In the genomic region with DNA sequence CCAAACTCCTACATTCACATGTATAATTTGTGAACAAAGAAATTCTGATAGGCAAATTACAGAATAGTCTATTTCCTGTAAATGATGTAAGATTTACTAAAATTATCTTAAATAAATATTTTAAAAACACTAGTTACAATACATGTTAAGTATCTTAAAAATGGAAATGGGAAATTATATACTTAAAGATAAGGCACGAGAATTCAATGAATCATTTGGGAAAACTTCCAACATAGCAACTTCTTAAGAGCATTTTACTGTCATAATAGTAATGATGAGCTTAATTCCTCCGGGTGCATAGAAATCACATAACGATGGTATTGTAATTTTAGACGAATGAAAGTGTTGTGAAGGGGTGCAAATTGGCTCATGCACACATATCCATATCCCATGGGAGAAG, we compare ENCODE assay signal across 35 cellular contexts.
"Had no signal": no experiment of that assay in that cellular context is flagged by ENCODE, and none has a peak within 500 bp of the region (broad histone marks: within the 10 kb centered on the region; RNA-seq: fewer than 3 reads in every experiment).

No MANE protein-coding gene starts in this region.

- H3K36me3 Mint-ChIP-seq: activated naive CD8-positive, alpha-beta T cell treated with anti-CD3 and anti-CD28 coated beads for 36 hours had no signal

- H3K9me3 ChIP-seq: ascending aorta, body of pancreas, breast epithelium, MG63, Peyer's patch, SJSA1 had no signal

- H3K27ac Mint-ChIP-seq: activated CD8-positive, alpha-beta T cell treated with anti-CD3 and anti-CD28 coated beads for 36 hours; activated naive CD8-positive, alpha-beta T cell treated with anti-CD3 and anti-CD28 coated beads for 36 hours; activated T-cell treated with anti-CD3 and anti-CD28 coated beads, Interleukin-2, amount 50 U/mL, for 72 hours; activated T-helper 17 cell treated with anti-CD3 and anti-CD28 coated beads, Interleukin-2, amount 50 U/mL, for 72 hours had no signal

- DNase-seq: activated CD4-positive, alpha-beta T cell treated with anti-CD3 and anti-CD28 coated beads for 1 hour; activated CD4-positive, alpha-beta T cell treated with anti-CD3 and anti-CD28 coated beads for 48 hours; activated CD4-positive, alpha-beta T cell treated with anti-CD3 and anti-CD28 coated beads, Interleukin-2, amount 50 U/mL, for 4 hours; activated CD4-positive, CD25-positive, alpha-beta regulatory T cell; activated CD8-positive, alpha-beta T cell treated with anti-CD3 and anti-CD28 coated beads for 36 hours; activated effector memory CD4-positive, alpha-beta T cell treated with anti-CD3 and anti-CD28 coated beads, Interleukin-2, amount 50 U/mL, for 16 hours; activated naive CD4-positive, alpha-beta T cell; activated naive CD4-positive, alpha-beta T cell treated with anti-CD3 and anti-CD28 coated beads, Interleukin-2, amount 50 U/mL, for 16 hours; activated naive CD8-positive, alpha-beta T cell treated with anti-CD3 and anti-CD28 coated beads for 36 hours; activated T-cell treated with anti-CD3 and anti-CD28 coated beads, Interleukin-2, amount 50 U/mL, for 1 hour; activated T-cell treated with anti-CD3 and anti-CD28 coated beads, Interleukin-2, amount 50 U/mL, for 72 hours; amygdala; body of pancreas; central memory CD4-positive, alpha-beta T cell; Kasumi-1; KG1; MG63; NCI-H1048; NCI-H1105 treated with DMSO at 0.1 percent for 48 hours; NCI-H1436 treated with DMSO at 0.1 percent for 48 hours; NCI-H1694 treated with DMSO at 0.1 percent for 48 hours; NCI-H2029; NCI-H2107; NCI-H2171; NCI-H510A treated with DMSO at 0.1 percent for 48 hours; PC-3; Peyer's patch; RPMI8226; SHP77 treated with DMSO at 0.1 percent for 48 hours; T1000; WERI-Rb-1 had no signal

- H3K36me3 ChIP-seq: ascending aorta, breast epithelium, MG63, Peyer's patch, SJSA1, WERI-Rb-1 had no signal

- H3K27ac ChIP-seq: ascending aorta, body of pancreas, breast epithelium, Peyer's patch, SJSA1, WERI-Rb-1 had no signal

- H3K4me1 Mint-ChIP-seq: activated naive CD8-positive, alpha-beta T cell treated with anti-CD3 and anti-CD28 coated beads for 36 hours; activated T-helper 17 cell treated with anti-CD3 and anti-CD28 coated beads, Interleukin-2, amount 50 U/mL, for 72 hours had no signal

- H3K4me3 Mint-ChIP-seq: activated CD8-positive, alpha-beta T cell treated with anti-CD3 and anti-CD28 coated beads for 36 hours; activated naive CD8-positive, alpha-beta T cell treated with anti-CD3 and anti-CD28 coated beads for 36 hours; activated T-cell treated with anti-CD3 and anti-CD28 coated beads, Interleukin-2, amount 50 U/mL, for 72 hours; activated T-helper 17 cell treated with anti-CD3 and anti-CD28 coated beads, Interleukin-2, amount 50 U/mL, for 72 hours had no signal

- H3K4me1 ChIP-seq: ascending aorta, body of pancreas, breast epithelium, Peyer's patch, SJSA1 had no signal

- H3K9me3 Mint-ChIP-seq: activated T-helper 17 cell treated with anti-CD3 and anti-CD28 coated beads, Interleukin-2, amount 50 U/mL, for 72 hours had no signal

- H3K27me3 ChIP-seq: ascending aorta, body of pancreas, breast epithelium, MG63, Peyer's patch, SJSA1 had no signal

- ATAC-seq: activated CD8-positive, alpha-beta T cell treated with anti-CD3 and anti-CD28 coated beads for 36 hours; activated T-cell treated with anti-CD3 and anti-CD28 coated beads, Interleukin-2, amount 50 U/mL, for 72 hours; activated T-helper 17 cell treated with anti-CD3 and anti-CD28 coated beads, Interleukin-2, amount 50 U/mL, for 72 hours; body of pancreas; PC-3 had no signal

- H3K27me3 Mint-ChIP-seq: activated CD8-positive, alpha-beta T cell treated with anti-CD3 and anti-CD28 coated beads for 36 hours; activated naive CD8-positive, alpha-beta T cell treated with anti-CD3 and anti-CD28 coated beads for 36 hours; activated T-helper 17 cell treated with anti-CD3 and anti-CD28 coated beads, Interleukin-2, amount 50 U/mL, for 72 hours had no signal

- H3K4me3 ChIP-seq: ascending aorta, body of pancreas, breast epithelium, MG63, Peyer's patch, SJSA1 had no signal
